17 cellular contexts compared by ENCODE assay signal in the genomic region with DNA sequence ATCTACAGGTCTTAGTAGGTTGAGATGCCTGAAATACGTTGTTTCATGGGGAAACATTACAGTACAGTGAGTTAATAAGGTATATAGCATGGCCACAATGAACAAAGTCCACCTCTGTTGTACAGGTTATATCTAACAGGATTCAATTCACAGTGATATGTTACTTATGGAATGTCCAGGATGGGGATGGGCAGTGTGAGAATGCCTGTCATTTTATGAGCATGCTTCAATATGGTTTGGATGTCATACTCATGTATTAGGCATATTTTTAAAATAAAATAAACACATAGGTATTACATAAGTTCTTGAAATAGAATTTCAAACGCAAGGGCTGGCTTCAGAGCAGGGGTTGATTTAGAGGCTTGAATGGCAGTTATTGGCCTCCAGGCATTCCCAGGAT. TPM values are rescaled to one million over a fixed set of nuclear protein-coding genes. Genes with fewer than 3 reads are reported as not detected.
"Had no signal": no experiment of that assay in that cellular context is flagged by ENCODE, and none has a peak within 500 bp of the region (broad histone marks: within the 10 kb centered on the region; RNA-seq: fewer than 3 reads in every experiment).

No MANE protein-coding gene starts in this region.

- DNase-seq: activated CD4-positive, alpha-beta memory T cell treated with anti-CD3 and anti-CD28 coated beads for 36 hours; activated CD4-positive, alpha-beta T cell treated with anti-CD3 and anti-CD28 coated beads for 36 hours; activated CD8-positive, alpha-beta memory T cell treated with anti-CD3 and anti-CD28 coated beads, Interleukin-2, amount 10 ng/mL, durations not matched to agents 7 days and 5 days; activated effector memory CD4-positive, alpha-beta T cell treated with Interleukin-2 at 50 U/mL for 16 hours; activated naive CD4-positive, alpha-beta T cell treated with anti-CD3 and anti-CD28 coated beads, Interleukin-2, amount 50 U/mL, for 16 hours; activated T-cell treated with anti-CD3 and anti-CD28 coated beads, Interleukin-2, amount 50 U/mL, for 1 hour; esophagus squamous epithelium; foreskin fibroblast; left lung; stimulated activated CD4-positive, alpha-beta T cell treated with anti-CD3 and anti-CD28 coated beads, Interleukin-4, amount 100 ng/mL, for 1 hour; stimulated activated naive B cell treated with anti-CD40 and anti-IgM and Interleukin-4, amounts not matched to agents 10 μg/mL and 1 μg/mL and 100 μg/mL, for 72 hours; T-helper 17 cell; tibial artery had no signal

- H3K27me3 ChIP-seq: esophagus squamous epithelium, tibial artery, vagina had no signal

- H3K27ac Mint-ChIP-seq: activated CD4-positive, alpha-beta memory T cell treated with anti-CD3 and anti-CD28 coated beads for 36 hours; activated CD4-positive, alpha-beta T cell treated with anti-CD3 and anti-CD28 coated beads for 36 hours; activated CD8-positive, alpha-beta memory T cell treated with anti-CD3 and anti-CD28 coated beads, Interleukin-2, amount 10 ng/mL, durations not matched to agents 7 days and 5 days; natural killer cell treated with Interleukin-12 subunit alpha and Interleukin-12 subunit beta and Interleukin-15 and Interleukin-18, amount 100 ng/mL, for 72 hours; stimulated activated naive B cell treated with anti-CD40 and anti-IgM and Interleukin-4, amounts not matched to agents 10 μg/mL and 1 μg/mL and 100 μg/mL, for 72 hours; T-helper 17 cell had no signal

- H3K4me1 Mint-ChIP-seq: activated CD4-positive, alpha-beta T cell treated with anti-CD3 and anti-CD28 coated beads for 36 hours had no signal

- H3K27ac ChIP-seq: left lung, tibial artery, vagina had no signal

- H3K36me3 ChIP-seq: esophagus squamous epithelium, left lung, tibial artery, vagina had no signal

- ATAC-seq: activated CD4-positive, alpha-beta T cell treated with anti-CD3 and anti-CD28 coated beads for 36 hours; activated CD8-positive, alpha-beta memory T cell treated with anti-CD3 and anti-CD28 coated beads, Interleukin-2, amount 10 ng/mL, durations not matched to agents 7 days and 5 days; left lung; natural killer cell treated with Interleukin-12 subunit alpha and Interleukin-12 subunit beta and Interleukin-15 and Interleukin-18, amount 100 ng/mL, for 72 hours; stimulated activated naive B cell treated with anti-CD40 and anti-IgM and Interleukin-4, amounts not matched to agents 10 μg/mL and 1 μg/mL and 100 μg/mL, for 72 hours; T-helper 17 cell had no signal

- H3K4me3 ChIP-seq: esophagus squamous epithelium, left lung, tibial artery, vagina had no signal

- H3K4me3 Mint-ChIP-seq: activated CD4-positive, alpha-beta memory T cell treated with anti-CD3 and anti-CD28 coated beads for 36 hours; activated CD4-positive, alpha-beta T cell treated with anti-CD3 and anti-CD28 coated beads for 36 hours; activated CD8-positive, alpha-beta memory T cell treated with anti-CD3 and anti-CD28 coated beads, Interleukin-2, amount 10 ng/mL, durations not matched to agents 7 days and 5 days; natural killer cell treated with Interleukin-12 subunit alpha and Interleukin-12 subunit beta and Interleukin-15 and Interleukin-18, amount 100 ng/mL, for 72 hours; stimulated activated naive B cell treated with anti-CD40 and anti-IgM and Interleukin-4, amounts not matched to agents 10 μg/mL and 1 μg/mL and 100 μg/mL, for 72 hours; T-helper 17 cell had no signal

- H3K9me3 Mint-ChIP-seq: activated CD4-positive, alpha-beta memory T cell treated with anti-CD3 and anti-CD28 coated beads for 36 hours; natural killer cell treated with Interleukin-12 subunit alpha and Interleukin-12 subunit beta and Interleukin-15 and Interleukin-18, amount 100 ng/mL, for 72 hours; stimulated activated naive B cell treated with anti-CD40 and anti-IgM and Interleukin-4, amounts not matched to agents 10 μg/mL and 1 μg/mL and 100 μg/mL, for 72 hours had no signal

- H3K36me3 Mint-ChIP-seq: activated CD4-positive, alpha-beta memory T cell treated with anti-CD3 and anti-CD28 coated beads for 36 hours; activated CD8-positive, alpha-beta memory T cell treated with anti-CD3 and anti-CD28 coated beads, Interleukin-2, amount 10 ng/mL, durations not matched to agents 7 days and 5 days; natural killer cell treated with Interleukin-12 subunit alpha and Interleukin-12 subunit beta and Interleukin-15 and Interleukin-18, amount 100 ng/mL, for 72 hours; stimulated activated naive B cell treated with anti-CD40 and anti-IgM and Interleukin-4, amounts not matched to agents 10 μg/mL and 1 μg/mL and 100 μg/mL, for 72 hours had no signal

- H3K9me3 ChIP-seq: esophagus squamous epithelium, left lung, tibial artery, vagina had no signal

RNA-seq across cellular contexts. Expression of gene TNNI1, which starts 53.6 kb away (rescaled TPM):
- total RNA-seq: activated CD4-positive, alpha-beta memory T cell treated with anti-CD3 and anti-CD28 coated beads for 36 hours; activated CD4-positive, alpha-beta T cell treated with anti-CD3 and anti-CD28 coated beads for 36 hours; activated CD8-positive, alpha-beta memory T cell treated with anti-CD3 and anti-CD28 coated beads, Interleukin-2, amount 10 ng/mL, durations not matched to agents 7 days and 5 days; esophagus squamous epithelium; natural killer cell treated with Interleukin-12 subunit alpha and Interleukin-12 subunit beta and Interleukin-15 and Interleukin-18, amount 100 ng/mL, for 72 hours; renal cortical epithelial cell; subcutaneous adipose tissue; T-helper 17 cell; vagina had no signal
